31 cellular contexts compared by ENCODE assay signal in genomic region chr17:2371183-2372130, GRCh38.
"Had no signal": no experiment of that assay in that cellular context is flagged by ENCODE, and none has a peak within 500 bp of the region (broad histone marks: within the 10 kb centered on the region; RNA-seq: fewer than 3 reads in every experiment).

No MANE protein-coding gene starts in this region.

- DNase-seq: activated CD4-positive, alpha-beta T cell treated with anti-CD3 and anti-CD28 coated beads for 36 hours; activated CD4-positive, alpha-beta T cell treated with anti-CD3 and anti-CD28 coated beads, Interleukin-2, amount 10 ng/mL, durations not matched to agents 7 days and 5 days; activated CD4-positive, alpha-beta T cell treated with anti-CD3 and anti-CD28 coated beads, Interleukin-2, amount 50 U/mL, for 48 hours; activated CD8-positive, alpha-beta T cell treated with anti-CD3 and anti-CD28 coated beads, Interleukin-2, amount 10 ng/mL, durations not matched to agents 7 days and 5 days; activated gamma-delta T cell; activated naive CD4-positive, alpha-beta T cell treated with anti-CD3 and anti-CD28 coated beads for 36 hours; activated naive CD8-positive, alpha-beta T cell treated with anti-CD3 and anti-CD28 coated beads, Interleukin-2, amount 10 ng/mL, durations not matched to agents 7 days and 5 days; activated T-cell treated with anti-CD3 and anti-CD28 coated beads, Interleukin-2, amount 50 U/mL, for 24 hours; body of pancreas; cerebellar nuclear complex; MM.1S; MV-4-11; NCI-H1092; NCI-H1436 treated with DMSO at 0.1 percent for 48 hours; NCI-H1694 treated with DMSO at 0.1 percent for 48 hours; NCI-H2029; NCI-H345; NCI-H524 treated with DMSO at 0.1 percent for 48 hours; NK-92 treated with Interleukin-12 subunit alpha and Interleukin-12 subunit beta, amount 100 ng/mL, for 24 hours; PC-3; Peyer's patch; Right ventricle myocardium superior; RPMI8226 had no signal

- H3K27me3 Mint-ChIP-seq: activated CD4-positive, alpha-beta T cell treated with anti-CD3 and anti-CD28 coated beads for 36 hours; activated CD4-positive, alpha-beta T cell treated with anti-CD3 and anti-CD28 coated beads, Interleukin-2, amount 10 ng/mL, durations not matched to agents 7 days and 5 days; activated naive CD8-positive, alpha-beta T cell treated with anti-CD3 and anti-CD28 coated beads, Interleukin-2, amount 10 ng/mL, durations not matched to agents 7 days and 5 days; activated T-cell treated with anti-CD3 and anti-CD28 coated beads, Interleukin-2, amount 50 U/mL, for 24 hours had no signal

- ATAC-seq: activated CD4-positive, alpha-beta T cell treated with anti-CD3 and anti-CD28 coated beads for 36 hours; activated CD4-positive, CD25-positive, alpha-beta regulatory T cell treated with anti-CD3 and anti-CD28 coated beads, Interleukin-2, amount 50 U/mL, for 24 hours; activated CD8-positive, alpha-beta T cell treated with anti-CD3 and anti-CD28 coated beads, Interleukin-2, amount 10 ng/mL, durations not matched to agents 7 days and 5 days; body of pancreas; PC-3 had no signal

- H3K4me3 ChIP-seq: body of pancreas, Peyer's patch had no signal

- H3K9me3 Mint-ChIP-seq: activated CD4-positive, alpha-beta T cell treated with anti-CD3 and anti-CD28 coated beads, Interleukin-2, amount 10 ng/mL, durations not matched to agents 7 days and 5 days; activated naive CD4-positive, alpha-beta T cell treated with anti-CD3 and anti-CD28 coated beads for 36 hours; activated naive CD8-positive, alpha-beta T cell treated with anti-CD3 and anti-CD28 coated beads, Interleukin-2, amount 10 ng/mL, durations not matched to agents 7 days and 5 days; activated T-cell treated with anti-CD3 and anti-CD28 coated beads, Interleukin-2, amount 50 U/mL, for 24 hours; activated T-helper 2 cell treated with anti-CD3 and anti-CD28 coated beads, Interferon-gamma antibody, Interleukin-2, Interleukin-4, amounts not matched to agents 10 μg/mL and 5 μg/mL and 100 μg/mL, durations not matched to agents 14 hours and 24 hours and 36 hours; T-helper 1 cell treated with Interleukin-12 subunit alpha and Interleukin-12 subunit beta and Interleukin-4 antibody, amounts not matched to agents 30 μg/mL and 1 μg/mL, for 36 hours; T-helper 2 cell treated with Interferon-gamma antibody and Interleukin-4, amounts not matched to agents 5 μg/mL and 100 μg/mL, for 36 hours had no signal

- H3K4me2 ChIP-seq: KMS-11 had no signal

- H3K4me3 Mint-ChIP-seq: activated CD4-positive, alpha-beta T cell treated with anti-CD3 and anti-CD28 coated beads for 36 hours; activated CD4-positive, alpha-beta T cell treated with anti-CD3 and anti-CD28 coated beads, Interleukin-2, amount 10 ng/mL, durations not matched to agents 7 days and 5 days; activated CD8-positive, alpha-beta T cell treated with anti-CD3 and anti-CD28 coated beads, Interleukin-2, amount 10 ng/mL, durations not matched to agents 7 days and 5 days; activated naive CD4-positive, alpha-beta T cell treated with anti-CD3 and anti-CD28 coated beads for 36 hours; activated naive CD8-positive, alpha-beta T cell treated with anti-CD3 and anti-CD28 coated beads, Interleukin-2, amount 10 ng/mL, durations not matched to agents 7 days and 5 days; activated T-cell treated with anti-CD3 and anti-CD28 coated beads, Interleukin-2, amount 50 U/mL, for 24 hours; T-helper 1 cell treated with Interleukin-12 subunit alpha and Interleukin-12 subunit beta and Interleukin-4 antibody, amounts not matched to agents 30 μg/mL and 1 μg/mL, for 36 hours; T-helper 2 cell treated with Interferon-gamma antibody and Interleukin-4, amounts not matched to agents 5 μg/mL and 100 μg/mL, for 36 hours had no signal

- H3K4me1 Mint-ChIP-seq: activated CD4-positive, alpha-beta T cell treated with anti-CD3 and anti-CD28 coated beads for 36 hours; activated CD4-positive, alpha-beta T cell treated with anti-CD3 and anti-CD28 coated beads, Interleukin-2, amount 10 ng/mL, durations not matched to agents 7 days and 5 days had no signal

- FAIRE-seq: astrocyte, bronchial epithelial cell, TTC549 had no signal

- H3K4me1 ChIP-seq: body of pancreas, Peyer's patch had no signal

- H3K27ac Mint-ChIP-seq: activated CD4-positive, alpha-beta T cell treated with anti-CD3 and anti-CD28 coated beads for 36 hours; activated CD8-positive, alpha-beta T cell treated with anti-CD3 and anti-CD28 coated beads, Interleukin-2, amount 10 ng/mL, durations not matched to agents 7 days and 5 days; activated naive CD4-positive, alpha-beta T cell treated with anti-CD3 and anti-CD28 coated beads for 36 hours; activated naive CD8-positive, alpha-beta T cell treated with anti-CD3 and anti-CD28 coated beads, Interleukin-2, amount 10 ng/mL, durations not matched to agents 7 days and 5 days; activated T-cell treated with anti-CD3 and anti-CD28 coated beads, Interleukin-2, amount 50 U/mL, for 24 hours; activated T-helper 2 cell treated with anti-CD3 and anti-CD28 coated beads, Interferon-gamma antibody, Interleukin-2, Interleukin-4, amounts not matched to agents 10 μg/mL and 5 μg/mL and 100 μg/mL, durations not matched to agents 14 hours and 24 hours and 36 hours; T-helper 1 cell treated with Interleukin-12 subunit alpha and Interleukin-12 subunit beta and Interleukin-4 antibody, amounts not matched to agents 30 μg/mL and 1 μg/mL, for 36 hours; T-helper 2 cell treated with Interferon-gamma antibody and Interleukin-4, amounts not matched to agents 5 μg/mL and 100 μg/mL, for 36 hours had no signal

- H3K36me3 Mint-ChIP-seq: activated naive CD8-positive, alpha-beta T cell treated with anti-CD3 and anti-CD28 coated beads, Interleukin-2, amount 10 ng/mL, durations not matched to agents 7 days and 5 days had no signal

- H3K9me3 ChIP-seq: body of pancreas, Peyer's patch had no signal

- H3K27ac ChIP-seq: body of pancreas, KMS-11, Peyer's patch had no signal
